8 cellular contexts compared by ENCODE assay signal in genomic region chr4:52862605-52863236, GRCh38. TPM values are rescaled to one million over a fixed set of nuclear protein-coding genes. Genes with fewer than 3 reads are reported as not detected.
DNase-seq lines count a peak whose midpoint lies in the region; ATAC-seq and TF ChIP-seq lines count a peak whose summit lies in the region.

No MANE protein-coding gene starts in this region.

- no peak for TF ChIP-seq CTCF in CD8-positive, alpha-beta T cell (IDR thresholded peaks at IDR 0.05)
- TF ChIP-seq CTCF in endodermal cell (conservative IDR thresholded peaks at IDR 0.05) = no peak

- H3K27ac Mint-ChIP-seq in CD8-positive, alpha-beta T cell = no peak overlapping the region
- H3K27ac Mint-ChIP-seq in endodermal cell = peak overlapping the region; percentile 58

- WGBS in endodermal cell (ENCODE audit: insufficient coverage in 1 of 2, insufficient read length in 1 of 2), 2 experiments = 0% methylated on average over 11 to 28 of the region's 28 CpGs

- H3K9me3 ChIP-seq in CD8-positive, alpha-beta T cell (ENCODE audit: low read length) = no peaks in the 10 kb centered on the region
- H3K9me3 ChIP-seq in endodermal cell (ENCODE audit: control insufficient read depth, low read length) (peaks cover 10% of the 10 kb centered on the region), neuron (ENCODE audit: low read length) (no peaks in the 10 kb centered on the region)

- no peaks in the 10 kb centered on the region for H3K9me3 Mint-ChIP-seq in CD8-positive, alpha-beta T cell
- peaks cover 12% of the 10 kb centered on the region for H3K9me3 Mint-ChIP-seq in endodermal cell

- peak overlapping the region; percentile 65 for H3K4me3 ChIP-seq in CD8-positive, alpha-beta T cell (ENCODE audit: low read depth, low read length)
- H3K4me3 ChIP-seq in endodermal cell (ENCODE audit: low read length) (peak overlapping the region; percentile 96), neuron (ENCODE audit: low read length) (peak overlapping the region; percentile 55)

- no peaks in the 10 kb centered on the region for H3K36me3 Mint-ChIP-seq in CD8-positive, alpha-beta T cell
- H3K36me3 Mint-ChIP-seq in endodermal cell (ENCODE audit: low read depth) = peaks cover 32% of the 10 kb centered on the region

- intact Hi-C loops in CD8-positive, alpha-beta T cell (cut with DNase I, micrococcal nuclease) = loop anchor here (1.0 to 10.0 kb wide), 8 partner anchors 140 to 1202 kb away; partner anchors contain the start of genes CHIC2 (in 1 of the 2), DCUN1D4 (in 1 of the 2) and SGCB (in 1 of the 2)

- H3K27me3 Mint-ChIP-seq in CD8-positive, alpha-beta T cell (ENCODE audit: low read depth) = peaks cover 27% of the 10 kb centered on the region
- peaks cover 32% of the 10 kb centered on the region for H3K27me3 Mint-ChIP-seq in endodermal cell (ENCODE audit: insufficient read depth)

- H3K4me3 Mint-ChIP-seq in CD8-positive, alpha-beta T cell = peak overlapping the region; percentile 72
- H3K4me3 Mint-ChIP-seq in endodermal cell = peak overlapping the region; percentile 75

- H3K36me3 ChIP-seq in CD8-positive, alpha-beta T cell (ENCODE audit: insufficient read depth, low read length) = no peaks in the 10 kb centered on the region
- H3K36me3 ChIP-seq in endodermal cell (ENCODE audit: control insufficient read depth, insufficient read depth, low read length) (peaks cover 39% of the 10 kb centered on the region), neuron (ENCODE audit: insufficient read depth, low read length) (peaks cover 11% of the 10 kb centered on the region)

- peaks cover 5% of the 10 kb centered on the region for H3K4me1 Mint-ChIP-seq in CD8-positive, alpha-beta T cell (ENCODE audit: low read depth)
- H3K4me1 Mint-ChIP-seq in endodermal cell = peaks cover 27% of the 10 kb centered on the region

- ATAC-seq in CD8-positive, alpha-beta T cell = no peak

- H3K9ac ChIP-seq in endodermal cell (ENCODE audit: extremely low read depth, low read length, poor library complexity, severe bottlenecking) = peak overlapping the region; percentile 74

- in situ Hi-C loops in ACHN (cut with HindIII; ENCODE audit: low pct_ligation_motif_present, low pct_unique_long_range_greater_than_20kb, low sequenced_read_pairs) = no loop called here

- peaks cover 14% of the 10 kb centered on the region for H3K4me1 ChIP-seq in CD8-positive, alpha-beta T cell (ENCODE audit: insufficient read depth, low read length)
- H3K4me1 ChIP-seq in endodermal cell (ENCODE audit: control insufficient read depth, insufficient read depth, low read length) (no peaks in the 10 kb centered on the region), neuron (ENCODE audit: insufficient read depth, low read length) (peaks cover 5% of the 10 kb centered on the region)

- H2AFZ ChIP-seq in neuron (ENCODE audit: low read depth, low read length) = peak overlapping the region; percentile 76

- POLR2A ChIA-PET in CD8-positive, alpha-beta T cell (lab: Charles Lee) = no interaction called here

- H3K27ac ChIP-seq in CD8-positive, alpha-beta T cell (ENCODE audit: low read depth, low read length) = no peak overlapping the region
- H3K27ac ChIP-seq in endodermal cell (ENCODE audit: low read depth, low read length) = peak overlapping the region; percentile 59

- DNase-seq in CD8-positive, alpha-beta T cell = no peak
- DNase-seq in NCI-H69 (lab: John Stamatoyannopoulos, UW) (peak; percentile 56), endodermal cell (no peak), DMS53 (lab: John Stamatoyannopoulos, UW) (no peak), ACHN (no peak), OCI-M1 (lab: John Stamatoyannopoulos, UW) (no peak), NCI-H2171 treated with DMSO at 0.1 percent for 48 hours (lab: John Stamatoyannopoulos, UW) (no peak)

- CTCF ChIA-PET in CD8-positive, alpha-beta T cell (lab: Charles Lee) = no interaction called here

- no peaks in the 10 kb centered on the region for H3K27me3 ChIP-seq in CD8-positive, alpha-beta T cell (ENCODE audit: insufficient read depth, low read length)
- H3K27me3 ChIP-seq in endodermal cell (ENCODE audit: control insufficient read depth, insufficient read depth, low read length, poor library complexity, severe bottlenecking) (no peaks in the 10 kb centered on the region), neuron (ENCODE audit: insufficient read depth, low read length) (no peaks in the 10 kb centered on the region)

RNA-seq across cellular contexts. Expression of gene RASL11B, which starts 0.6 kb away (rescaled TPM):
- total RNA-seq in CD8-positive, alpha-beta T cell = under 1 TPM in 1 of 2 experiments, not detected in 1; 0.64 TPM
- total RNA-seq in endodermal cell = 10 to 100 TPM in 1 of 2 donors, 1 to 10 TPM in 1; 7.0 to 12.7 TPM
- 35.2 TPM for polyA plus RNA-seq in endodermal cell (2013, experiment 1 of 2)
- 28.1 TPM for polyA plus RNA-seq in endodermal cell (2013, experiment 2 of 2)

Comparison
In these comparisons a context has a peak if more than half of its experiments do, and no peak if none do; other contexts are left out.
1. RNA of gene RASL11B, which starts 0.6 kb away (total RNA-seq): 7.0 to 12.7 TPM in endodermal cell; 0.64 TPM in CD8-positive, alpha-beta T cell; every median in the first group is over 4 times any median in the second.
2. Peak in every context shown above with its lines, with median percentiles within 50 percentile points of each other: H3K4me3 ChIP-seq.